In the genomic region with DNA sequence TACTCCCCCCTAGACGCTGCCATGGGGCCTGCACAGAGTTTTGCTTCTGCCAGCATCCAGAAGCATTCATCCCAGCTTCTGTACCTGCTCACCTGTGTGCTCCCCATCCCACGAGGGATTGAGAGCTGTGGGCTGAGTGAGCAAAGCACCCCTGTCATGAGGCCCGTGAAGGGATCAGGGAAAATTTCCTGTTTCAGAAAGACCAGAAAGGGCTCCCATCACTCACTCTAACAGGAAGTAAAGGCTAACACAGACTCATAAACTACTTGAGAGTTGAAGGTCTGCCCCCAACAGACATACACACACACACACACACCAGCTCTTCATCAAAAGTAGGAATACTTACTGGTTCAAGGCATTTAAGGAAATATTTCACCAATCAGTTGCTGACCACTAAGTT, we compare ENCODE assay signal across 23 cellular contexts.
DNase-seq lines count a peak whose midpoint lies in the region; ATAC-seq and TF ChIP-seq lines count a peak whose summit lies in the region.
"Had no signal": no experiment of that assay in that cellular context is flagged by ENCODE, and none has a peak within 500 bp of the region (broad histone marks: within the 10 kb centered on the region; RNA-seq: fewer than 3 reads in every experiment).

No MANE protein-coding gene starts in this region.

- CTCF ChIA-PET in HEK293 (lab: Yijun Ruan, JAX) = no interaction called here

- H3K14ac ChIP-seq in mesenchymal stem cell (ENCODE audit: low read length in 2 of 2) = no peak overlapping the region

- no peak overlapping the region for H2BK120ac ChIP-seq in mesenchymal stem cell (ENCODE audit: low read depth, low read length)

- no peak overlapping the region for H4K91ac ChIP-seq in mesenchymal stem cell (ENCODE audit: low read length)

- TF ChIP-seq CTCF in GM23338 (conservative IDR thresholded peaks at IDR 0.05; ENCODE audit: low read depth in 2 of 2) = no peak
- no peak for TF ChIP-seq CTCF in HEK293 (tag by site-specific recombination; IDR thresholded peaks at IDR 0.05)

- no peak overlapping the region for H4K8ac ChIP-seq in mesenchymal stem cell (ENCODE audit: low read length)

- 56% methylated on average over 1 of the region's 3 CpGs for WGBS in mesenchymal stem cell

- no peaks in the 10 kb centered on the region for H4K20me1 ChIP-seq in GM23338 (replicated peaks; ENCODE audit: insufficient read depth)
- H4K20me1 ChIP-seq: BLaER1 treated with 17β-estradiol and CSF1 and Interleukin-3, amounts not matched to agents 10 nM and 100 nM had no signal

- no peak overlapping the region for H3K4me3 Mint-ChIP-seq in GM23338
- H3K4me3 Mint-ChIP-seq: CD14-positive monocyte; CD4-positive, alpha-beta T cell; CD8-positive, alpha-beta memory T cell; HFFc6 had no signal

- no peaks in the 10 kb centered on the region for H3K27me3 ChIP-seq in GM23338 (ENCODE audit: insufficient read depth)
- no peaks in the 10 kb centered on the region for H3K27me3 ChIP-seq in mesenchymal stem cell (ENCODE audit: control insufficient read depth in 1 of 2, insufficient read depth in 1 of 2, low read length in 2 of 2)
- H3K27me3 ChIP-seq: BE2C; BLaER1 treated with 17β-estradiol and CSF1 and Interleukin-3, amounts not matched to agents 10 nM and 100 nM had no signal

- intact Hi-C loops in Right ventricle myocardium inferior (cut with DNase I) = no loop called here

- H3K9me2 ChIP-seq in GM23338 (ENCODE audit: insufficient read depth) = peaks cover 6% of the 10 kb centered on the region

- H3K4me1 Mint-ChIP-seq in GM23338 = peaks cover 9% of the 10 kb centered on the region; the same call in 2 of the 3 replicates
- H3K4me1 Mint-ChIP-seq: CD14-positive monocyte; CD8-positive, alpha-beta memory T cell had no signal

- H2BK5ac ChIP-seq in mesenchymal stem cell (ENCODE audit: low read depth, low read length, poor library complexity, severe bottlenecking) = no peak overlapping the region

- H3K4me1 ChIP-seq in GM23338 (ENCODE audit: insufficient read depth) (no peaks in the 10 kb centered on the region), HEK293 (ENCODE audit: control insufficient read depth, insufficient read depth, low read length) (no peaks in the 10 kb centered on the region), mesenchymal stem cell (ENCODE audit: control insufficient read depth, insufficient read depth, low read depth, low read length) (no peaks in the 10 kb centered on the region)
- H3K4me1 ChIP-seq: A549; BE2C; BLaER1 treated with 17β-estradiol and CSF1 and Interleukin-3, amounts not matched to agents 10 nM and 100 nM had no signal

- H3K27ac Mint-ChIP-seq in GM23338 = no peak overlapping the region
- H3K27ac Mint-ChIP-seq: CD14-positive monocyte; CD4-positive, alpha-beta T cell; CD8-positive, alpha-beta memory T cell; HFFc6 had no signal

- H3K4me3 ChIP-seq in GM23338 (no peak overlapping the region), HEK293 (ENCODE audit: low read depth, low read length) (no peak overlapping the region), mesenchymal stem cell (ENCODE audit: insufficient read depth in 1 of 2, low read depth in 1 of 2, low read length in 2 of 2) (no peak overlapping the region)
- H3K4me3 ChIP-seq: A549; BLaER1 treated with 17β-estradiol and CSF1 and Interleukin-3, amounts not matched to agents 10 nM and 100 nM; GM12878 had no signal

- peak overlapping the region; percentile 54 for H2AK5ac ChIP-seq in mesenchymal stem cell (ENCODE audit: low read length, severe bottlenecking)

- no peaks in the 10 kb centered on the region for H3K36me3 Mint-ChIP-seq in GM23338 (ENCODE audit: low read depth)
- H3K36me3 Mint-ChIP-seq: CD14-positive monocyte; CD8-positive, alpha-beta memory T cell had no signal

- H3F3A ChIP-seq in GM23338 (replicated peaks; ENCODE audit: low read depth) = no peaks in the 10 kb centered on the region

- H3K9ac ChIP-seq in mesenchymal stem cell (ENCODE audit: low read length) = no peak overlapping the region
- H3K9ac ChIP-seq: BLaER1 treated with 17β-estradiol and CSF1 and Interleukin-3, amounts not matched to agents 10 nM and 100 nM had no signal

- DNase-seq in GM23338 (ENCODE audit: low spot score) (no peak), mesenchymal stem cell (no peak), NCI-H146 treated with DMSO at 0.1 percent for 48 hours (lab: John Stamatoyannopoulos, UW; ENCODE audit: unreplicated experiment) (no peak), Right ventricle myocardium inferior (ENCODE audit: missing footprints) (no peak)
- DNase-seq: 8988T; ACHN; AML-193; BE2C; CD4-positive, alpha-beta T cell; CD8-positive, alpha-beta memory T cell; DMS 273 treated with DMSO at 0.1 percent for 48 hours; DMS79; EL; GDM1; H7; HCEC 1CT; HFFc6 had no signal

- H3K36me3 ChIP-seq in GM23338 (ENCODE audit: insufficient read depth) = no peaks in the 10 kb centered on the region; the same call in 1 of the 2 replicates
- H3K36me3 ChIP-seq in HEK293 (ENCODE audit: control insufficient read depth in 2 of 2, insufficient read depth in 1 of 2, low read length in 2 of 2) = no peaks in the 10 kb centered on the region
- H3K36me3 ChIP-seq in mesenchymal stem cell (ENCODE audit: control insufficient read depth in 1 of 2, insufficient read depth in 2 of 2, low read depth in 1 of 2, low read length in 2 of 2) = no peaks in the 10 kb centered on the region
- H3K36me3 ChIP-seq: BE2C; BLaER1 treated with 17β-estradiol and CSF1 and Interleukin-3, amounts not matched to agents 10 nM and 100 nM had no signal

- H3K27me3 Mint-ChIP-seq in GM23338 (ENCODE audit: insufficient read depth, low read depth, poor library complexity) = no peaks in the 10 kb centered on the region
- H3K27me3 Mint-ChIP-seq: CD4-positive, alpha-beta T cell; CD8-positive, alpha-beta memory T cell had no signal

- no peaks in the 10 kb centered on the region for H3K79me2 ChIP-seq in GM23338 (replicated peaks; ENCODE audit: insufficient read depth)

- ATAC-seq in GM23338 (no peak; the same call in 2 of the 3 replicates), GM18868 (IDR thresholded peaks at IDR 0.05; ENCODE audit: unreplicated experiment) (no peak), Right ventricle myocardium inferior (no peak)
- ATAC-seq: A549, GM12878 had no signal

- no peak overlapping the region for H3K18ac ChIP-seq in mesenchymal stem cell (ENCODE audit: low read depth in 1 of 2, low read length in 2 of 2)

- H2BK15ac ChIP-seq in mesenchymal stem cell (ENCODE audit: low read depth, poor library complexity, severe bottlenecking) = no peak overlapping the region

- peaks cover 14% of the 10 kb centered on the region; the same call in 2 of the 3 replicates for H3K9me3 Mint-ChIP-seq in GM23338
- H3K9me3 Mint-ChIP-seq: HFFc6 had no signal

- H2BK12ac ChIP-seq in mesenchymal stem cell (ENCODE audit: low read length in 2 of 2) = no peak overlapping the region

- POLR2A ChIA-PET in HEK293 (lab: Yijun Ruan, JAX) = no interaction called here

- H3K27ac ChIP-seq in GM23338 (ENCODE audit: low read depth) (no peak overlapping the region), HEK293 (ENCODE audit: extremely low read depth, low read depth, low read length) (no peak overlapping the region), mesenchymal stem cell (ENCODE audit: low read length, poor library complexity, severe bottlenecking) (no peak overlapping the region)
- H3K27ac ChIP-seq: A549; BLaER1 treated with 17β-estradiol and CSF1 and Interleukin-3, amounts not matched to agents 10 nM and 100 nM had no signal

- H3K4me2 ChIP-seq in GM23338 (no peak overlapping the region), mesenchymal stem cell (ENCODE audit: low read length, poor library complexity, severe bottlenecking) (no peak overlapping the region)
- H3K4me2 ChIP-seq: A549; BLaER1 treated with 17β-estradiol and CSF1 and Interleukin-3, amounts not matched to agents 10 nM and 100 nM had no signal

- no peak overlapping the region for H3K23ac ChIP-seq in mesenchymal stem cell (ENCODE audit: low read length in 2 of 2)

- H3K79me1 ChIP-seq in mesenchymal stem cell (replicated peaks; ENCODE audit: low read length, poor library complexity, severe bottlenecking) = no peaks in the 10 kb centered on the region

- no peak overlapping the region for H3K4ac ChIP-seq in mesenchymal stem cell (ENCODE audit: low read depth in 1 of 2, low read length in 2 of 2)

- H3K9me3 ChIP-seq in HEK293 (ENCODE audit: control insufficient read depth, insufficient read depth, low read depth, low read length) (no peaks in the 10 kb centered on the region), mesenchymal stem cell (ENCODE audit: control insufficient read depth, low read length) (peaks cover 4% of the 10 kb centered on the region)
- H3K9me3 ChIP-seq: A549; BE2C; BLaER1 treated with 17β-estradiol and CSF1 and Interleukin-3, amounts not matched to agents 10 nM and 100 nM had no signal

- H2AFZ ChIP-seq in GM23338 (no peak overlapping the region), mesenchymal stem cell (ENCODE audit: low read depth, low read length) (no peak overlapping the region)

TF ChIP-seq in GM23338, 12 proteins besides CTCF, POLR2A, EP300 and RAD21 (continues in another document):
- peak; percentile 56 for TF ChIP-seq JUNB (IDR thresholded peaks at IDR 0.05; ENCODE audit: unreplicated experiment)
- no peak for TF ChIP-seq POLR2AphosphoS5 (IDR thresholded peaks at IDR 0.05; ENCODE audit: low read depth)
- TF ChIP-seq ZNF331 (CRISPR knock-in tag; IDR thresholded peaks at IDR 0.05; ENCODE audit: low read depth) = no peak

TF ChIP-seq in HEK293, 187 proteins besides CTCF, POLR2A, EP300 and RAD21:
- peak; percentile 45; the same call in 1 of the 2 replicates for TF ChIP-seq ZBTB48 (tag by site-specific recombination; IDR thresholded peaks at IDR 0.05)
- TF ChIP-seq ZNF621 (tag by site-specific recombination; IDR thresholded peaks at IDR 0.05) = no peak
- TF ChIP-seq ZNF747 (tag by site-specific recombination; IDR thresholded peaks at IDR 0.05) = no peak
TF ChIP-seq in HEK293: peak in this region for 1.
